Comparison of ENCODE assay signal across 24 cellular contexts in genomic region chr4:155017426-155017825, GRCh38.
"Had no signal": no experiment of that assay in that cellular context is flagged by ENCODE, and none has a peak within 500 bp of the region (broad histone marks: within the 10 kb centered on the region; RNA-seq: fewer than 3 reads in every experiment).

No MANE protein-coding gene starts in this region.

- H3K4me1 Mint-ChIP-seq: immature natural killer cell; naive thymus-derived CD8-positive, alpha-beta T cell; stimulated activated naive CD8-positive, alpha-beta T cell treated with anti-CD3 and anti-CD28 coated beads, Interleukin-15, amount 100 ng/mL, for 72 hours had no signal

- H3K4me3 Mint-ChIP-seq: immature natural killer cell; naive thymus-derived CD8-positive, alpha-beta T cell; stimulated activated naive CD8-positive, alpha-beta T cell treated with anti-CD3 and anti-CD28 coated beads, Interleukin-15, amount 100 ng/mL, for 72 hours had no signal

- ATAC-seq: heart right ventricle; left ventricle myocardium superior; lower lobe of right lung; naive thymus-derived CD8-positive, alpha-beta T cell; psoas muscle; right cardiac atrium; stimulated activated naive CD8-positive, alpha-beta T cell treated with anti-CD3 and anti-CD28 coated beads, Interleukin-15, amount 100 ng/mL, for 72 hours; upper lobe of right lung had no signal

- H3K4me1 ChIP-seq: heart right ventricle, lower lobe of right lung, psoas muscle, suprapubic skin, transverse colon, upper lobe of right lung, uterus had no signal

- H3K36me3 ChIP-seq: heart right ventricle, lower lobe of right lung, ovary, suprapubic skin, transverse colon, upper lobe of right lung, uterus had no signal

- DNase-seq: dorsolateral prefrontal cortex; effector CD4-positive, alpha-beta T cell; foreskin melanocyte; glutamatergic neuron; heart right ventricle; hippocampal formation; immature natural killer cell; left ventricle myocardium superior; lower lobe of right lung; naive thymus-derived CD8-positive, alpha-beta T cell; occipital lobe; ovary; posterior cingulate gyrus; psoas muscle; right cardiac atrium; small intestine; stimulated activated CD4-positive, alpha-beta T cell treated with anti-CD3 and anti-CD28 coated beads, Interleukin-15, amount 100 ng/mL, for 24 hours; stimulated activated CD4-positive, alpha-beta T cell treated with anti-CD3 and anti-CD28 coated beads, Interleukin-2, amount 100 ng/mL, for 48 hours; stimulated activated naive CD4-positive, alpha-beta T cell; stimulated activated naive CD8-positive, alpha-beta T cell treated with anti-CD3 and anti-CD28 coated beads, Interleukin-15, amount 100 ng/mL, for 72 hours; transverse colon; upper lobe of right lung; uterus had no signal

- H3K27me3 ChIP-seq: heart right ventricle, ovary, suprapubic skin, transverse colon, upper lobe of right lung, uterus had no signal

- H3K4me3 ChIP-seq: dorsolateral prefrontal cortex, heart right ventricle, lower lobe of right lung, ovary, psoas muscle, suprapubic skin, transverse colon, upper lobe of right lung, uterus had no signal

- H3K36me3 Mint-ChIP-seq: immature natural killer cell; naive thymus-derived CD8-positive, alpha-beta T cell had no signal

- H3K27ac Mint-ChIP-seq: immature natural killer cell; naive thymus-derived CD8-positive, alpha-beta T cell; stimulated activated naive CD8-positive, alpha-beta T cell treated with anti-CD3 and anti-CD28 coated beads, Interleukin-15, amount 100 ng/mL, for 72 hours had no signal

- H3K27ac ChIP-seq: dorsolateral prefrontal cortex, heart right ventricle, lower lobe of right lung, ovary, psoas muscle, suprapubic skin, transverse colon, upper lobe of right lung, uterus had no signal
